Comparison of ENCODE assay signal across 9 cellular contexts in genomic region chr15:53802672-53803071, GRCh38. TPM values are rescaled to one million over a fixed set of nuclear protein-coding genes. Genes with fewer than 3 reads are reported as not detected.
"Had no signal": no experiment of that assay in that cellular context is flagged by ENCODE, and none has a peak within 500 bp of the region (broad histone marks: within the 10 kb centered on the region; RNA-seq: fewer than 3 reads in every experiment).

No MANE protein-coding gene starts in this region.

- H3K4me3 ChIP-seq: GM23248 had no signal

- H3K4me2 ChIP-seq: KMS-11 had no signal

- H2AFZ ChIP-seq: GM23248 had no signal

- H3K9ac ChIP-seq: GM23248, KMS-11 had no signal

- DNase-seq: GM23248, GOT3, H9, HCEC 1CT, Karpas-422, KBM-7 had no signal

- FAIRE-seq: H54, HTR-8/SVneo had no signal

- H3K27ac ChIP-seq: GM23248, KMS-11 had no signal

RNA-seq across cellular contexts. Expression of gene WDR72, which starts 43.2 kb away (rescaled TPM):
- total RNA-seq: GM23248 had no signal
- polyA plus RNA-seq: GM23248 had no signal
